15 cellular contexts compared by ENCODE assay signal in the genomic region with DNA sequence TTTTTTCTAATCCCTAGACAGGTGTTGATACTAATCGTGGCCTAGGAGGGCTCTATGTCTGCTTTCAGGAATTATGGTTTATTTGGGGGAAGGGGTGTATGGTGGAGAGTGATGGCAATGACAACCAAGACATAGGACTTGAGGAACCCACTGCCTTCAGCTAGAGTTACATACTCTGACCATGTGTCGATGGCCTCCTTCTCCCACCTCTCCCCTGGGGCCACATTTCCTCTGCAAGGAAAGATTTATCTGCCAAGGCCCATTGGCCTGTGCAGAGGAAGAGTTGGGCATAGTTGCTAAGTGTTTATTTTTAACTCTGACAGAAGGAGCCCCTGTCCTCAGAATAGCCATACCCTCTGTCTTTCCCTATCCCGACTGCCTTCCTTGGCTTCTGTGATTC. TPM values are rescaled to one million over a fixed set of nuclear protein-coding genes. Genes with fewer than 3 reads are reported as not detected.
A peak's percentile ranks its signal among the peaks of the same experiment; 100 is the strongest.
DNase-seq lines count a peak whose midpoint lies in the region; ATAC-seq and TF ChIP-seq lines count a peak whose summit lies in the region.
"Had no signal": no experiment of that assay in that cellular context is flagged by ENCODE, and none has a peak within 500 bp of the region (broad histone marks: within the 10 kb centered on the region; RNA-seq: fewer than 3 reads in every experiment).

No MANE protein-coding gene starts in this region.

- TF ChIP-seq CTCF in CD4-positive, alpha-beta T cell (IDR thresholded peaks at IDR 0.05) = no peak
- TF ChIP-seq CTCF in liver (IDR thresholded peaks at IDR 0.05; ENCODE audit: low read depth, low read length, missing input control) = no peak

- CTCF ChIA-PET in CD4-positive, alpha-beta T cell (lab: Charles Lee) = no interaction called here

- H3K27ac ChIP-seq in CD4-positive, alpha-beta T cell (ENCODE audit: low read depth, low read length) = no peak overlapping the region
- H3K27ac ChIP-seq in liver (ENCODE audit: low read depth in 1 of 2, low read length in 2 of 2) (peak overlapping the region; percentile 80 to 87), rectal smooth muscle tissue (ENCODE audit: low read depth, low read length) (peak overlapping the region; percentile 77)
- H3K27ac ChIP-seq: lower lobe of right lung had no signal

- H3K4me1 ChIP-seq in liver (ENCODE audit: control insufficient read depth in 4 of 4, insufficient read depth in 4 of 4, low read length in 3 of 4) (peaks cover 46 to 77% (median 58%) of the 10 kb centered on the region in 4 donors), rectal smooth muscle tissue (ENCODE audit: control insufficient read depth, insufficient read depth, low read length) (peaks cover 63% of the 10 kb centered on the region)

- DNase-seq in CD4-positive, alpha-beta T cell = no peak
- DNase-seq in NCI-H82 treated with DMSO at 0.1 percent for 48 hours (lab: John Stamatoyannopoulos, UW; ENCODE audit: unreplicated experiment) (no peak), SIG-M5 (lab: John Stamatoyannopoulos, UW) (no peak), NCI-H1930 (lab: John Stamatoyannopoulos, UW) (no peak)
- DNase-seq: activated gamma-delta T cell; GDM1; KBM-7; lower lobe of right lung; NCI-H1105; stimulated activated naive CD4-positive, alpha-beta T cell had no signal

- intact Hi-C loops in CD4-positive, alpha-beta T cell (cut with DNase I, micrococcal nuclease) = no loop called here

- H3K27ac Mint-ChIP-seq in CD4-positive, alpha-beta T cell = peak overlapping the region; percentile 49
- peak overlapping the region; percentile 82 for H3K27ac Mint-ChIP-seq in activated T-helper 17 cell treated with anti-CD3 and anti-CD28 coated beads, Interleukin-2, amount 50 U/mL, for 72 hours

- WGBS in liver = 89% methylated on average over 3 of the region's 3 CpGs

- H3K27me3 ChIP-seq in CD4-positive, alpha-beta T cell (ENCODE audit: control insufficient read depth, insufficient read depth, low read length) = no peaks in the 10 kb centered on the region
- H3K27me3 ChIP-seq in liver (ENCODE audit: control insufficient read depth in 4 of 4, insufficient read depth in 4 of 4, low read length in 3 of 4) = no peaks in the 10 kb centered on the region
- H3K27me3 ChIP-seq in rectal smooth muscle tissue (ENCODE audit: control insufficient read depth, insufficient read depth, low read length) = no peaks in the 10 kb centered on the region
- H3K27me3 ChIP-seq: brain microvascular endothelial cell had no signal

- no peaks in the 10 kb centered on the region for H3K9me3 Mint-ChIP-seq in CD4-positive, alpha-beta T cell
- H3K9me3 Mint-ChIP-seq in activated T-helper 17 cell treated with anti-CD3 and anti-CD28 coated beads, Interleukin-2, amount 50 U/mL, for 72 hours = no peaks in the 10 kb centered on the region

- H3K4me3 ChIP-seq in liver (ENCODE audit: low read depth in 1 of 3, low read length in 3 of 3) (no peak overlapping the region), rectal smooth muscle tissue (ENCODE audit: low read length) (no peak overlapping the region)
- H3K4me3 ChIP-seq: lower lobe of right lung had no signal

- no peak overlapping the region for H3K4me3 Mint-ChIP-seq in CD4-positive, alpha-beta T cell
- no peak overlapping the region for H3K4me3 Mint-ChIP-seq in activated T-helper 17 cell treated with anti-CD3 and anti-CD28 coated beads, Interleukin-2, amount 50 U/mL, for 72 hours

- TF ChIP-seq RAD21 in liver (IDR thresholded peaks at IDR 0.05) = no peak

- H3K36me3 ChIP-seq in liver (ENCODE audit: control insufficient read depth in 4 of 4, insufficient read depth in 3 of 4, low read depth in 1 of 4, low read length in 3 of 4) (peaks cover 0 to 3% (median 0%) of the 10 kb centered on the region in 4 donors), rectal smooth muscle tissue (ENCODE audit: control insufficient read depth, insufficient read depth, low read length) (no peaks in the 10 kb centered on the region)
- H3K36me3 ChIP-seq: brain microvascular endothelial cell had no signal

- H3K9ac ChIP-seq in liver (ENCODE audit: low read depth in 1 of 2, low read length in 2 of 2) (no peak overlapping the region), rectal smooth muscle tissue (ENCODE audit: low read length) (no peak overlapping the region)

- H3K36me3 Mint-ChIP-seq in CD4-positive, alpha-beta T cell (ENCODE audit: low read depth) = peaks cover 53% of the 10 kb centered on the region
- H3K36me3 Mint-ChIP-seq in activated T-helper 17 cell treated with anti-CD3 and anti-CD28 coated beads, Interleukin-2, amount 50 U/mL, for 72 hours (ENCODE audit: low read depth) = peaks cover 82% of the 10 kb centered on the region

- no peaks in the 10 kb centered on the region for H3K27me3 Mint-ChIP-seq in CD4-positive, alpha-beta T cell
- H3K27me3 Mint-ChIP-seq in activated T-helper 17 cell treated with anti-CD3 and anti-CD28 coated beads, Interleukin-2, amount 50 U/mL, for 72 hours = no peaks in the 10 kb centered on the region

- H3K4me1 Mint-ChIP-seq in CD4-positive, alpha-beta T cell (ENCODE audit: low read depth) = peaks cover 96% of the 10 kb centered on the region
- peaks cover 65% of the 10 kb centered on the region for H3K4me1 Mint-ChIP-seq in activated T-helper 17 cell treated with anti-CD3 and anti-CD28 coated beads, Interleukin-2, amount 50 U/mL, for 72 hours

- POLR2A ChIA-PET in CD4-positive, alpha-beta T cell (lab: Charles Lee) = no interaction called here

- ATAC-seq in CD4-positive, alpha-beta T cell (ENCODE audit: poor library complexity) = no peak
- no peak for ATAC-seq in activated T-helper 17 cell treated with anti-CD3 and anti-CD28 coated beads, Interleukin-2, amount 50 U/mL, for 72 hours (replicated peaks)
- ATAC-seq in HG03457 (IDR thresholded peaks at IDR 0.05; ENCODE audit: unreplicated experiment) = no peak

- no peaks in the 10 kb centered on the region for H3K9me3 ChIP-seq in CD4-positive, alpha-beta T cell (ENCODE audit: control insufficient read depth, low read length)
- no peaks in the 10 kb centered on the region for H3K9me3 ChIP-seq in liver (ENCODE audit: control insufficient read depth in 4 of 4, low read length in 3 of 4)
- H3K9me3 ChIP-seq: lower lobe of right lung had no signal

TF ChIP-seq in liver, 16 proteins besides CTCF, POLR2A, EP300 and RAD21:
- no peak for TF ChIP-seq GABPA (IDR thresholded peaks at IDR 0.05 in 1 of 2, conservative IDR thresholded peaks at IDR 0.05 in 1 of 2)
- no peak for TF ChIP-seq HNF4G (IDR thresholded peaks at IDR 0.05)
- no peak for TF ChIP-seq MAX (IDR thresholded peaks at IDR 0.05)
- no peak for TF ChIP-seq FOXA2 (IDR thresholded peaks at IDR 0.05)

RNA-seq across cellular contexts. Expression of gene MAPKAPK2, which starts 9.4 kb away (rescaled TPM):
- total RNA-seq in CD4-positive, alpha-beta T cell = 100 to 1,000 TPM; 157 to 166 TPM
- total RNA-seq in activated T-helper 17 cell treated with anti-CD3 and anti-CD28 coated beads, Interleukin-2, amount 50 U/mL, for 72 hours = 10 to 100 TPM; 64.6 to 85.3 TPM
- 10 to 100 TPM in 1 of 2 donors, 1 to 10 TPM in 1; 9.1 to 20.3 TPM for total RNA-seq in liver
- 10 to 100 TPM in 1 of 2 donors, 1 to 10 TPM in 1; 7.5 to 24.5 TPM for polyA plus RNA-seq in liver

RNA-seq across cellular contexts. Expression of gene DYRK3, which starts 58.8 kb away (rescaled TPM):
- 1 to 10 TPM; 1.6 to 1.7 TPM for total RNA-seq in CD4-positive, alpha-beta T cell
- 10 to 100 TPM in 1 of 2 donors, 1 to 10 TPM in 1; 9.3 to 12.3 TPM for total RNA-seq in activated T-helper 17 cell treated with anti-CD3 and anti-CD28 coated beads, Interleukin-2, amount 50 U/mL, for 72 hours
- total RNA-seq in liver = 10 to 100 TPM in 1 of 2 donors, 1 to 10 TPM in 1; 7.8 to 41.8 TPM
- polyA plus RNA-seq in liver = 1 to 10 TPM; 1.5 to 2.1 TPM
